In the genomic region with DNA sequence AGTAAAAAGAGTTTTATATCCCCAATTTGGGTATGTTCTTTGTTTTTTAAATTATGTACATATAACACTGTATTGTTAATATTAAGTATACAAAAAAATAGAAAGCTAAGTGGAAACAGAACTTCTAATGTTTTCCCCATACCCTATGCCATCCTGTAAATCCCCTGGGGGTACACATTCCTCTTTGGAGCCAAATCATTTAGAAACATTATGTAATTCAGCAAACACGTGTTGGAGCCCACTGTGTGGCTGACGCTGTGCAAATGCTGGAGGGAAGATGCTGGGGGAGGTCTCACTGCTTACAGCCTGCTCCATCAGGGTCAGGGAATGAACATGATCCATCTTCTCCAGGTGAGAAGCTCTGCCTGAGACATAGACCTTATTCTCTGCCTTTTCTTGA, we compare ENCODE assay signal across 16 cellular contexts. TPM values are rescaled to one million over a fixed set of nuclear protein-coding genes. Genes with fewer than 3 reads are reported as not detected.
DNase-seq lines count a peak whose midpoint lies in the region; ATAC-seq and TF ChIP-seq lines count a peak whose summit lies in the region.
"Had no signal": no experiment of that assay in that cellular context is flagged by ENCODE, and none has a peak within 500 bp of the region (broad histone marks: within the 10 kb centered on the region; RNA-seq: fewer than 3 reads in every experiment).

No MANE protein-coding gene starts in this region.

- H3K27me3 ChIP-seq in A673 (replicated peaks; ENCODE audit: insufficient read depth, low read depth, low read length, poor library complexity) (no peaks in the 10 kb centered on the region), breast epithelium (no peaks in the 10 kb centered on the region)
- H3K27me3 ChIP-seq in BLaER1 treated with 17β-estradiol and CSF1 and Interleukin-3, amounts not matched to agents 10 nM and 100 nM = no peaks in the 10 kb centered on the region
- H3K27me3 ChIP-seq: tibial nerve had no signal

- no peak overlapping the region for H3K9ac ChIP-seq in BLaER1 treated with 17β-estradiol and CSF1 and Interleukin-3, amounts not matched to agents 10 nM and 100 nM

- intact Hi-C loops in A673 (cut with micrococcal nuclease; ENCODE audit: unreplicated experiment) (no loop called here), breast epithelium (cut with DNase I; ENCODE audit: low total_unique reads) (no loop called here)

- H3K27ac ChIP-seq in A673 (ENCODE audit: low read depth, low read length, poor library complexity, severe bottlenecking) = peak overlapping the region; percentile 9
- no peak overlapping the region for H3K27ac ChIP-seq in BLaER1 treated with 17β-estradiol and CSF1 and Interleukin-3, amounts not matched to agents 10 nM and 100 nM
- H3K27ac ChIP-seq in breast epithelium = no peak overlapping the region

- no peaks in the 10 kb centered on the region for H3K9me3 Mint-ChIP-seq in T-cell
- H3K9me3 Mint-ChIP-seq: activated CD4-positive, alpha-beta memory T cell treated with anti-CD3 and anti-CD28 coated beads for 36 hours; activated T-cell treated with anti-CD3 and anti-CD28 coated beads, Interleukin-2, amount 50 U/mL, for 4 hours; H9 had no signal

- peaks cover 77 to 82% (median 81%) of the 10 kb centered on the region in 3 donors for H3K4me1 Mint-ChIP-seq in T-cell

- H3K36me3 Mint-ChIP-seq in T-cell = peaks cover 18% of the 10 kb centered on the region

- H3K27me3 Mint-ChIP-seq in T-cell = no peaks in the 10 kb centered on the region
- H3K27me3 Mint-ChIP-seq: activated CD4-positive, alpha-beta memory T cell treated with anti-CD3 and anti-CD28 coated beads for 36 hours had no signal

- DNase-seq in A673 (ENCODE audit: low spot score) (peak; percentile 77), T-cell (no peak), left kidney (ENCODE audit: low read depth, low spot score) (peak; percentile 24), breast epithelium (ENCODE audit: low spot score in 2 of 2) (no peak), islet precursor cell (no peak)
- DNase-seq: activated CD4-positive, alpha-beta memory T cell treated with anti-CD3 and anti-CD28 coated beads for 36 hours; activated T-cell treated with anti-CD3 and anti-CD28 coated beads, Interleukin-2, amount 50 U/mL, for 4 hours; Calu3; erythroblast; H9; kidney glomerular epithelial cell; NCI-H526; SHP77 had no signal

- BruUV-seq in A673 (replicated peaks; lab: Mats Ljungman, UMichigan) = no TSS peak

- peak overlapping the region; percentile 17 to 80 (median 54); a peak in 17 of 22 replicates for H3K4me2 ChIP-seq in BLaER1 treated with 17β-estradiol and CSF1 and Interleukin-3, amounts not matched to agents 10 nM and 100 nM

- TF ChIP-seq CTCF in A673 (conservative IDR thresholded peaks at IDR 0.05; ENCODE audit: low read depth, low read length) (no peak), breast epithelium (IDR thresholded peaks at IDR 0.05) (no peak)

- peaks cover 0 to 83% (median 5%) of the 10 kb centered on the region in 11 experiments; a peak in 7 of 22 replicates for H4K20me1 ChIP-seq in BLaER1 treated with 17β-estradiol and CSF1 and Interleukin-3, amounts not matched to agents 10 nM and 100 nM

- no peak for TF ChIP-seq POLR2A in breast epithelium (IDR thresholded peaks at IDR 0.05)

- peaks cover 36% of the 10 kb centered on the region for H3K4me1 ChIP-seq in A673 (ENCODE audit: insufficient read depth, low read length, poor library complexity, severe bottlenecking)
- peaks cover 63 to 79% (median 73%) of the 10 kb centered on the region in 10 experiments for H3K4me1 ChIP-seq in BLaER1 treated with 17β-estradiol and CSF1 and Interleukin-3, amounts not matched to agents 10 nM and 100 nM
- no peaks in the 10 kb centered on the region for H3K4me1 ChIP-seq in breast epithelium

- H3K9me3 ChIP-seq in A673 (ENCODE audit: low read depth, low read length, poor library complexity, severe bottlenecking) (no peaks in the 10 kb centered on the region), breast epithelium (no peaks in the 10 kb centered on the region)
- H3K9me3 ChIP-seq in BLaER1 treated with 17β-estradiol and CSF1 and Interleukin-3, amounts not matched to agents 10 nM and 100 nM (replicated peaks in 1 of 11) = no peaks in the 10 kb centered on the region
- H3K9me3 ChIP-seq: tibial nerve had no signal

- CTCF ChIA-PET in A673 (lab: Charles Lee) (no interaction called here), T-cell (lab: Charles Lee) (interaction anchor here (0.5 to 1.7 kb wide), 3 partner anchors 12 to 25 kb away, joined by 3 to 4 read pairs (median 3); no protein-coding TSS in a partner anchor)

- POLR2A ChIA-PET in A673 (lab: Charles Lee; ENCODE audit: low non-redundant PET) = no interaction called here
- POLR2A ChIA-PET in T-cell (lab: Charles Lee) = interaction anchor here (0.6 kb wide), 2 partner anchors 11 to 68 kb away, joined by 6 to 9 read pairs; no protein-coding TSS in a partner anchor

- H3K36me3 ChIP-seq in A673 (ENCODE audit: insufficient read depth, low read length, poor library complexity, severe bottlenecking) (no peaks in the 10 kb centered on the region), breast epithelium (no peaks in the 10 kb centered on the region)
- peaks cover 0 to 25% (median 5%) of the 10 kb centered on the region in 11 experiments; a peak in 8 of 22 replicates for H3K36me3 ChIP-seq in BLaER1 treated with 17β-estradiol and CSF1 and Interleukin-3, amounts not matched to agents 10 nM and 100 nM
- H3K36me3 ChIP-seq: tibial nerve had no signal

- ATAC-seq in T-cell (replicated peaks in 1 of 4) = no peak
- ATAC-seq in GM19351 (IDR thresholded peaks at IDR 0.05; ENCODE audit: unreplicated experiment) = no peak

- H3K27ac Mint-ChIP-seq in T-cell = peak overlapping the region; percentile 87 to 97

- H3K4me3 ChIP-seq in A673 (ENCODE audit: low read depth, low read length, poor library complexity, severe bottlenecking) = no peak overlapping the region
- H3K4me3 ChIP-seq in BLaER1 treated with 17β-estradiol and CSF1 and Interleukin-3, amounts not matched to agents 10 nM and 100 nM = no peak overlapping the region
- no peak overlapping the region for H3K4me3 ChIP-seq in breast epithelium
- H3K4me3 ChIP-seq: tibial nerve had no signal

- H3K4me3 Mint-ChIP-seq in T-cell = peak overlapping the region in 1 of 3 donors; percentile 74
- H3K4me3 Mint-ChIP-seq: activated CD4-positive, alpha-beta memory T cell treated with anti-CD3 and anti-CD28 coated beads for 36 hours had no signal

RNA-seq across cellular contexts. Expression of a gene that starts 52.8 kb away (rescaled TPM):
- 34.6 and 35.3 TPM in 2 replicates for total RNA-seq in A673 (2021)
- 100 to 1,000 TPM in 1 of 5 donors, 10 to 100 TPM in 4; 88.3 to 119 (median 89.1) TPM for total RNA-seq in T-cell
- total RNA-seq in breast epithelium = 10 to 100 TPM; 29.4 to 40.6 (median 36.2) TPM

Comparison
In these comparisons a context has a peak if more than half of its experiments do, and no peak if none do; other contexts are left out.
1. DNase-seq: peak in A673 (single experiment) and left kidney (single experiment); none in T-cell (0 of 34), breast epithelium (0 of 2) and islet precursor cell (single experiment).